ENCODE assay signal across 8 cellular contexts in genomic region chr2:204145197-204146190, GRCh38.
A peak's percentile ranks its signal among the peaks of the same experiment; 100 is the strongest.
DNase-seq lines count a peak whose midpoint lies in the region; ATAC-seq, FAIRE-seq and TF ChIP-seq lines count a peak whose summit lies in the region.

No MANE protein-coding gene starts in this region.

- H3K4me1 Mint-ChIP-seq in T-helper 17 cell, result peaks cover 12% of the 10 kb centered on the region

- H3K36me3 Mint-ChIP-seq in T-helper 17 cell (ENCODE audit: low read depth), result no peaks in the 10 kb centered on the region

- peak overlapping the region; percentile 60 for H3K27ac Mint-ChIP-seq in T-helper 17 cell

- peaks cover 57% of the 10 kb centered on the region for H3K27me3 Mint-ChIP-seq in T-helper 17 cell

- TF ChIP-seq POLR2A in GM12891 (IDR thresholded peaks at IDR 0.05; ENCODE audit: low read depth, low read length), result no peak

- peak; percentile 86 for FAIRE-seq in GM12891 (lab: Jason Lieb, UNC)

- intact Hi-C loops in sciatic nerve (cut with DNase I), result loop anchor here (10.0 kb wide), 1 partner anchor 1529 kb away; no protein-coding TSS in a partner anchor

- DNase-seq in GM12891 (ENCODE audit: insufficient read length, low spot score) (peak; percentile 32), NCI-H128 (lab: John Stamatoyannopoulos, UW; ENCODE audit: unreplicated experiment) (peak; percentile 19), T-helper 17 cell (peak; percentile 49 to 68 (median 56)), anterior cingulate cortex (lab: John Stamatoyannopoulos, UW) (peak in 56 of 58 donors; percentile 3 to 81 (median 38)), hippocampal formation (lab: John Stamatoyannopoulos, UW) (peak; percentile 52 to 63), sciatic nerve (ENCODE audit: low spot score) (peak; percentile 86), mesenteric fat pad (ENCODE audit: low spot score) (no peak)

- H3K9me3 ChIP-seq in T-helper 17 cell (ENCODE audit: control insufficient read depth, low read length, poor library complexity, severe bottlenecking), result no peaks in the 10 kb centered on the region

- H3K4me3 Mint-ChIP-seq in T-helper 17 cell, result peak overlapping the region; percentile 83

- ATAC-seq in HG02798 (IDR thresholded peaks at IDR 0.05; ENCODE audit: poor library complexity, unreplicated experiment) (peak; percentile 98), T-helper 17 cell (peak; percentile 99), sciatic nerve (peak; percentile 98)

TF ChIP-seq in GM12891, 5 proteins besides CTCF, POLR2A, EP300 and RAD21:
- TF ChIP-seq POLR2AphosphoS5 (IDR thresholded peaks at IDR 0.05; ENCODE audit: low read depth, low read length) (no peak), POU2F2 (IDR thresholded peaks at IDR 0.05; ENCODE audit: low read depth, low read length) (no peak), PAX5 (IDR thresholded peaks at IDR 0.05; ENCODE audit: insufficient read depth, low read length, severe bottlenecking) (no peak), TAF1 (IDR thresholded peaks at IDR 0.05; ENCODE audit: low read depth, low read length) (no peak), SPI1 (IDR thresholded peaks at IDR 0.05; ENCODE audit: low read depth, low read length) (no peak)
